In the genomic region with DNA sequence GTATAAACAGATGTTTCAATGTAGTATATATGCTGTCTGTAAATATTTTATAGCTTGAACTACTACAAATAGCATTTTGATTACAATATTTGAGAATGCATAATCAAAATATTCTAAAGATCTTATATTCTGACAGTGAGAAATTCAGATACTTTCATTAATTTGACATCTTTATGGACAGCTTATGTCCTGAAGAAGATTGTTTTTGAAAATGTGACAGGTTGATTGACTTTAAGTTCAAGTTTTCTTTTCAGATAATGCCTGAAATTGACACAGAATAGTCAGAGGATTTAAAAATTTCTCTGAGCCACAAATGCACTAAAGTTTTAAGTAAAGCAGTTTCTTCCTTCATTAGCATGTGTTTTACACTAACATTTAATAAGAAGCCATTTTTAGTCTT, we compare ENCODE assay signal across 11 cellular contexts.
"Had no signal": no experiment of that assay in that cellular context is flagged by ENCODE, and none has a peak within 500 bp of the region (broad histone marks: within the 10 kb centered on the region; RNA-seq: fewer than 3 reads in every experiment).

No MANE protein-coding gene starts in this region.

- H3K4me3 ChIP-seq: GM23248, GM23338, HAP-1 had no signal

- DNase-seq: GM23248, GOT3, H7, H9, HCEC 1CT, HFFc6 had no signal

- FAIRE-seq: H1, H54 had no signal

- H3K9ac ChIP-seq: GM23248 had no signal

- H2AFZ ChIP-seq: GM23248, GM23338 had no signal

- H3K27ac ChIP-seq: GM23248 had no signal

- H3K36me3 ChIP-seq: HAP-1 had no signal

- H3K4me2 ChIP-seq: GM23338 had no signal

- H3K9me3 ChIP-seq: HAP-1 had no signal

- ATAC-seq: GM23338, HCT116 had no signal
